ENCODE assay signal across 1 cellular context in the genomic region with DNA sequence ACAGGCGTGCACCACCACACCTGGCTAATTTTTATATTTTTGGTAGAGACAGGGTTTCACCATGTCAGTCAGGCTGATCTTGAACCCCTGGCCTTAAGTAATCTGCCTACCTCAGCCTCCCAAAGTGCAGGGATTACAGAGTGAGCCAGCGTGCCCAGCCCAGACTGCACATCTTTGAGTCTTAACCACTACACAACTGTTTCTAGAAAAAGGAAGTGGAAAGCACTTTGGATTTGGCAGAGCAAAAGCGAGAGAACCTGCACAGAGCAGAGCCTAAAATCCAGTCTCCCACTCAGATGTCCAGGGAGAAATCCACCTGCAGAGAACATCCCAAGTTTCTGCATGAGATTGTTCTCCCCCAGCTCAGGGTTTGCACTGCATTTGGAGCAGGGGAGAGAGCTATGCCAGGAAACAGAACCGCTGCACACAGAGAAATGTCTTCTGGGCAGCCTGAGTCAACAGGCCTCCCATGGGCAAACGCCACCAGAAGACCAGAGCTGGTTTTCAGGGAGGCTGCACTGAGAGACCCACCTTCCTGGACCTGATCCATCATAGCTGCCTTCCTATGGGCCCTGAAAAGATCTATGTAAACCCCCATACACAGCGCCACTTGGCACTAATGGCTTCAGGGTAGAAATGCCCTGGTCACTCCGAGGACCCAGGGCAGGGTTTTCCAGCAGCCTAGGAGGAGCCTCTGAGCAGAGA.
TF ChIP-seq lines count a peak whose summit lies in the region.

No MANE protein-coding gene starts in this region.

TF ChIP-seq in GM23338, 12 proteins besides CTCF, POLR2A, EP300 and RAD21 (continued from another document):
- TF ChIP-seq, protein P1, sequence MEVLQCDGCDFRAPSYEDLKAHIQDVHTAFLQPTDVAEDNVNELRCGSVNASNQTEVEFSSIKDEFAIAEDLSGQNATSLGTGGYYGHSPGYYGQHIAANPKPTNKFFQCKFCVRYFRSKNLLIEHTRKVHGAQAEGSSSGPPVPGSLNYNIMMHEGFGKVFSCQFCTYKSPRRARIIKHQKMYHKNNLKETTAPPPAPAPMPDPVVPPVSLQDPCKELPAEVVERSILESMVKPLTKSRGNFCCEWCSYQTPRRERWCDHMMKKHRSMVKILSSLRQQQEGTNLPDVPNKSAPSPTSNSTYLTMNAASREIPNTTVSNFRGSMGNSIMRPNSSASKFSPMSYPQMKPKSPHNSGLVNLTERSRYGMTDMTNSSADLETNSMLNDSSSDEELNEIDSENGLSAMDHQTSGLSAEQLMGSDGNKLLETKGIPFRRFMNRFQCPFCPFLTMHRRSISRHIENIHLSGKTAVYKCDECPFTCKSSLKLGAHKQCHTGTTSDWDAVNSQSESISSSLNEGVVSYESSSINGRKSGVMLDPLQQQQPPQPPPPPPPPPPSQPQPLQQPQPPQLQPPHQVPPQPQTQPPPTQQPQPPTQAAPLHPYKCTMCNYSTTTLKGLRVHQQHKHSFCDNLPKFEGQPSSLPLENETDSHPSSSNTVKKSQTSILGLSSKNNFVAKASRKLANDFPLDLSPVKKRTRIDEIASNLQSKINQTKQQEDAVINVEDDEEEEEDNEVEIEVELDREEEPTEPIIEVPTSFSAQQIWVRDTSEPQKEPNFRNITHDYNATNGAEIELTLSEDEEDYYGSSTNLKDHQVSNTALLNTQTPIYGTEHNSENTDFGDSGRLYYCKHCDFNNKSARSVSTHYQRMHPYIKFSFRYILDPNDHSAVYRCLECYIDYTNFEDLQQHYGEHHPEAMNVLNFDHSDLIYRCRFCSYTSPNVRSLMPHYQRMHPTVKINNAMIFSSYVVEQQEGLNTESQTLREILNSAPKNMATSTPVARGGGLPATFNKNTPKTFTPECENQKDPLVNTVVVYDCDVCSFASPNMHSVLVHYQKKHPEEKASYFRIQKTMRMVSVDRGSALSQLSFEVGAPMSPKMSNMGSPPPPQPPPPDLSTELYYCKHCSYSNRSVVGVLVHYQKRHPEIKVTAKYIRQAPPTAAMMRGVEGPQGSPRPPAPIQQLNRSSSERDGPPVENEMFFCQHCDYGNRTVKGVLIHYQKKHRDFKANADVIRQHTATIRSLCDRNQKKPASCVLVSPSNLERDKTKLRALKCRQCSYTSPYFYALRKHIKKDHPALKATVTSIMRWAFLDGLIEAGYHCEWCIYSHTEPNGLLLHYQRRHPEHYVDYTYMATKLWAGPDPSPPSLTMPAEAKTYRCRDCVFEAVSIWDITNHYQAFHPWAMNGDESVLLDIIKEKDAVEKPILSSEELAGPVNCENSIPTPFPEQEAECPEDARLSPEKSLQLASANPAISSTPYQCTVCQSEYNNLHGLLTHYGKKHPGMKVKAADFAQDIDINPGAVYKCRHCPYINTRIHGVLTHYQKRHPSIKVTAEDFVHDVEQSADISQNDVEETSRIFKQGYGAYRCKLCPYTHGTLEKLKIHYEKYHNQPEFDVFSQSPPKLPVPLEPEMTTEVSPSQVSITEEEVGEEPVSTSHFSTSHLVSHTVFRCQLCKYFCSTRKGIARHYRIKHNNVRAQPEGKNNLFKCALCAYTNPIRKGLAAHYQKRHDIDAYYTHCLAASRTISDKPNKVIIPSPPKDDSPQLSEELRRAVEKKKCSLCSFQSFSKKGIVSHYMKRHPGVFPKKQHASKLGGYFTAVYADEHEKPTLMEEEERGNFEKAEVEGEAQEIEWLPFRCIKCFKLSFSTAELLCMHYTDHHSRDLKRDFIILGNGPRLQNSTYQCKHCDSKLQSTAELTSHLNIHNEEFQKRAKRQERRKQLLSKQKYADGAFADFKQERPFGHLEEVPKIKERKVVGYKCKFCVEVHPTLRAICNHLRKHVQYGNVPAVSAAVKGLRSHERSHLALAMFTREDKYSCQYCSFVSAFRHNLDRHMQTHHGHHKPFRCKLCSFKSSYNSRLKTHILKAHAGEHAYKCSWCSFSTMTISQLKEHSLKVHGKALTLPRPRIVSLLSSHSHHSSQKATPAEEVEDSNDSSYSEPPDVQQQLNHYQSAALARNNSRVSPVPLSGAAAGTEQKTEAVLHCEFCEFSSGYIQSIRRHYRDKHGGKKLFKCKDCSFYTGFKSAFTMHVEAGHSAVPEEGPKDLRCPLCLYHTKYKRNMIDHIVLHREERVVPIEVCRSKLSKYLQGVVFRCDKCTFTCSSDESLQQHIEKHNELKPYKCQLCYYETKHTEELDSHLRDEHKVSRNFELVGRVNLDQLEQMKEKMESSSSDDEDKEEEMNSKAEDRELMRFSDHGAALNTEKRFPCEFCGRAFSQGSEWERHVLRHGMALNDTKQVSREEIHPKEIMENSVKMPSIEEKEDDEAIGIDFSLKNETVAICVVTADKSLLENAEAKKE (CRISPR knock-in tag; IDR thresholded peaks at IDR 0.05) = no peak
- TF ChIP-seq NANOG (IDR thresholded peaks at IDR 0.05; ENCODE audit: borderline replicate concordance) (no peak), STAT1 (IDR thresholded peaks at IDR 0.05; ENCODE audit: unreplicated experiment) (no peak), POLR2AphosphoS5 (IDR thresholded peaks at IDR 0.05; ENCODE audit: low read depth) (no peak)
- TF ChIP-seq, protein P2, sequence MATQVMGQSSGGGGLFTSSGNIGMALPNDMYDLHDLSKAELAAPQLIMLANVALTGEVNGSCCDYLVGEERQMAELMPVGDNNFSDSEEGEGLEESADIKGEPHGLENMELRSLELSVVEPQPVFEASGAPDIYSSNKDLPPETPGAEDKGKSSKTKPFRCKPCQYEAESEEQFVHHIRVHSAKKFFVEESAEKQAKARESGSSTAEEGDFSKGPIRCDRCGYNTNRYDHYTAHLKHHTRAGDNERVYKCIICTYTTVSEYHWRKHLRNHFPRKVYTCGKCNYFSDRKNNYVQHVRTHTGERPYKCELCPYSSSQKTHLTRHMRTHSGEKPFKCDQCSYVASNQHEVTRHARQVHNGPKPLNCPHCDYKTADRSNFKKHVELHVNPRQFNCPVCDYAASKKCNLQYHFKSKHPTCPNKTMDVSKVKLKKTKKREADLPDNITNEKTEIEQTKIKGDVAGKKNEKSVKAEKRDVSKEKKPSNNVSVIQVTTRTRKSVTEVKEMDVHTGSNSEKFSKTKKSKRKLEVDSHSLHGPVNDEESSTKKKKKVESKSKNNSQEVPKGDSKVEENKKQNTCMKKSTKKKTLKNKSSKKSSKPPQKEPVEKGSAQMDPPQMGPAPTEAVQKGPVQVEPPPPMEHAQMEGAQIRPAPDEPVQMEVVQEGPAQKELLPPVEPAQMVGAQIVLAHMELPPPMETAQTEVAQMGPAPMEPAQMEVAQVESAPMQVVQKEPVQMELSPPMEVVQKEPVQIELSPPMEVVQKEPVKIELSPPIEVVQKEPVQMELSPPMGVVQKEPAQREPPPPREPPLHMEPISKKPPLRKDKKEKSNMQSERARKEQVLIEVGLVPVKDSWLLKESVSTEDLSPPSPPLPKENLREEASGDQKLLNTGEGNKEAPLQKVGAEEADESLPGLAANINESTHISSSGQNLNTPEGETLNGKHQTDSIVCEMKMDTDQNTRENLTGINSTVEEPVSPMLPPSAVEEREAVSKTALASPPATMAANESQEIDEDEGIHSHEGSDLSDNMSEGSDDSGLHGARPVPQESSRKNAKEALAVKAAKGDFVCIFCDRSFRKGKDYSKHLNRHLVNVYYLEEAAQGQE (IDR thresholded peaks at IDR 0.05; ENCODE audit: unreplicated experiment) = no peak
